ENCODE assay signal across 21 cellular contexts in the genomic region with DNA sequence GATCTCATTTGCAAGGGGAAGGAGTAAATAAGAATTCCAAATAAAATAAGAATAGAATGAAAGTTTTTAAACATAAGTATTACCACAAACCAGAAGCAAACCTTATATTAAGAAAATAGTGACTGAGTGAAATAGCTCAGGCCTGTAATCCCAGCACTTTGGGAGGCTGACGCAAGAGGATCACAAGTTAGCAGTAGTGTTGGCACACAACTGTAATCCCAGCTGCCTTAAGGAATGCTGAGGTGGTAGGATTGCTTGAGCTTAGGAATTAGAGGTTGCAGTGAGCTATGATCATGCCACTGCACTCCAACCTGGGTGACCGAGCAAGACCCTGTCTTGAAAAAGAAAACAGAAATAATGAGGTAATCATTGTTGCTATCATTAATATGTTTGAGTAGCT. TPM values are rescaled to one million over a fixed set of nuclear protein-coding genes. Genes with fewer than 3 reads are reported as not detected.
DNase-seq lines count a peak whose midpoint lies in the region; ATAC-seq and TF ChIP-seq lines count a peak whose summit lies in the region.
"Had no signal": no experiment of that assay in that cellular context is flagged by ENCODE, and none has a peak within 500 bp of the region (broad histone marks: within the 10 kb centered on the region; RNA-seq: fewer than 3 reads in every experiment).

No MANE protein-coding gene starts in this region.

- CTCF ChIA-PET in HEK293 (lab: Yijun Ruan, JAX) (interaction anchor here (0.6 kb wide), 1 partner anchor 16 kb away, joined by 3 read pairs; no protein-coding TSS in a partner anchor), MCF 10A (lab: Yijun Ruan, JAX) (interaction anchor here (1.0 kb wide), 1 partner anchor 234 kb away, joined by 3 read pairs; no protein-coding TSS in a partner anchor)

- DNase-seq in dedifferentiated amniotic fluid mesenchymal stem cell (ENCODE audit: extremely low spot score) (peak; percentile 13), retinal pigment epithelial cell (ENCODE audit: low read depth) (peak; percentile 98), 8988T (no peak), NCI-H1694 (lab: John Stamatoyannopoulos, UW) (no peak), MCF 10A (ENCODE audit: unreplicated experiment) (no peak)
- DNase-seq: activated B cell treated with CpG ODN at 0.5 μM for 24 hours; activated naive CD4-positive, alpha-beta T cell treated with anti-CD3 and anti-CD28 coated beads, Interleukin-2, amount 50 U/mL, for 16 hours; anterior cingulate cortex; C1 segment of cervical spinal cord; foreskin melanocyte; HFFc6; NCI-H2107; SHP77; stimulated activated CD4-positive, alpha-beta T cell treated with anti-CD3 and anti-CD28 coated beads, Interleukin-1b, Interleukin-23, amount 100 ng/mL, for 48 hours; SW 1271 had no signal

- no peak overlapping the region for H3K4me3 Mint-ChIP-seq in MCF 10A (ENCODE audit: unreplicated experiment)
- H3K4me3 Mint-ChIP-seq: activated B cell treated with CpG ODN at 0.5 μM for 24 hours; activated T-helper 1 cell treated with anti-CD3 and anti-CD28 coated beads, Interleukin-12 subunit alpha, Interleukin-12 subunit beta, Interleukin-2, Interleukin-4 antibody, amounts not matched to agents 30 ng/mL and 10 ng/mL and 1 ng/mL, durations not matched to agents 14 hours and 24 hours and 36 hours; dendritic cell treated with granulocyte-macrophage colony-stimulating factor and Interleukin-4, amounts not matched to agents 40 ng/mL and 50 ng/mL, for 4 days; HFFc6; IgD-negative memory B cell had no signal

- intact Hi-C loops in MCF 10A (cut with micrococcal nuclease): no loop called here

- 78 to 97% methylated on average over 2 of the region's 2 CpGs for WGBS in gastroesophageal sphincter (ENCODE audit: low coverage in 1 of 2), 2 donors

- POLR2A ChIA-PET in HEK293 (lab: Yijun Ruan, JAX) (no interaction called here), MCF 10A (lab: Yijun Ruan, JAX) (interaction anchor here (0.7 kb wide), 1 partner anchor 76 kb away, joined by 3 read pairs; no protein-coding TSS in a partner anchor)

- no peak for TF ChIP-seq POLR2A in gastroesophageal sphincter (IDR thresholded peaks at IDR 0.05)

- no peak for TF ChIP-seq CTCF in HEK293 (tag by site-specific recombination; IDR thresholded peaks at IDR 0.05)
- TF ChIP-seq CTCF in gastroesophageal sphincter (IDR thresholded peaks at IDR 0.05): no peak
- no peak for TF ChIP-seq CTCF in retinal pigment epithelial cell (conservative IDR thresholded peaks at IDR 0.05; ENCODE audit: low read depth, low read length)
- TF ChIP-seq CTCF in MCF 10A (IDR thresholded peaks at IDR 0.05; ENCODE audit: unreplicated experiment): no peak

- no peak overlapping the region for H3K27ac ChIP-seq in HEK293 (ENCODE audit: extremely low read depth, low read depth, low read length)
- H3K27ac ChIP-seq in gastroesophageal sphincter: no peak overlapping the region

- H3K36me3 Mint-ChIP-seq in MCF 10A (ENCODE audit: insufficient read depth, unreplicated experiment): peaks cover 22% of the 10 kb centered on the region

- H3K4me1 Mint-ChIP-seq in MCF 10A (ENCODE audit: insufficient read depth, unreplicated experiment): peaks cover 5% of the 10 kb centered on the region
- H3K4me1 Mint-ChIP-seq: activated B cell treated with CpG ODN at 0.5 μM for 24 hours, IgD-negative memory B cell had no signal

- TF ChIP-seq EP300 in gastroesophageal sphincter (IDR thresholded peaks at IDR 0.05): no peak

- H3K36me3 ChIP-seq in HEK293 (ENCODE audit: control insufficient read depth in 2 of 2, insufficient read depth in 1 of 2, low read length in 2 of 2) (peaks cover 21 to 26% of the 10 kb centered on the region in 2 experiments), gastroesophageal sphincter (peaks cover 0 to 46% of the 10 kb centered on the region in 2 donors)

- BruUV-seq in MCF 10A (replicated peaks; lab: Mats Ljungman, UMichigan): no TSS peak

- H3K27me3 ChIP-seq in gastroesophageal sphincter: no peaks in the 10 kb centered on the region

- no peaks in the 10 kb centered on the region for H3K9me3 ChIP-seq in HEK293 (ENCODE audit: control insufficient read depth, insufficient read depth, low read depth, low read length)
- H3K9me3 ChIP-seq in gastroesophageal sphincter: no peaks in the 10 kb centered on the region

- H3K4me1 ChIP-seq in HEK293 (ENCODE audit: control insufficient read depth, insufficient read depth, low read length): no peaks in the 10 kb centered on the region
- H3K4me1 ChIP-seq in gastroesophageal sphincter: no peaks in the 10 kb centered on the region

- no peaks in the 10 kb centered on the region for H3K27me3 Mint-ChIP-seq in MCF 10A (ENCODE audit: insufficient read depth, unreplicated experiment)
- H3K27me3 Mint-ChIP-seq: activated B cell treated with CpG ODN at 0.5 μM for 24 hours; dendritic cell treated with granulocyte-macrophage colony-stimulating factor and Interleukin-4, amounts not matched to agents 40 ng/mL and 50 ng/mL, for 4 days; IgD-negative memory B cell; progenitor cell of endocrine pancreas had no signal

- no peak overlapping the region for H3K4me3 ChIP-seq in HEK293 (ENCODE audit: low read depth, low read length)
- H3K4me3 ChIP-seq in gastroesophageal sphincter: no peak overlapping the region
- H3K4me3 ChIP-seq in retinal pigment epithelial cell (ENCODE audit: low read length): no peak overlapping the region

- ATAC-seq in gastroesophageal sphincter: peak; percentile 51

- no peak overlapping the region for H3K27ac Mint-ChIP-seq in MCF 10A (ENCODE audit: low read depth, unreplicated experiment)
- H3K27ac Mint-ChIP-seq: activated B cell treated with CpG ODN at 0.5 μM for 24 hours; activated T-helper 1 cell treated with anti-CD3 and anti-CD28 coated beads, Interleukin-12 subunit alpha, Interleukin-12 subunit beta, Interleukin-2, Interleukin-4 antibody, amounts not matched to agents 30 ng/mL and 10 ng/mL and 1 ng/mL, durations not matched to agents 14 hours and 24 hours and 36 hours; dendritic cell treated with granulocyte-macrophage colony-stimulating factor and Interleukin-4, amounts not matched to agents 40 ng/mL and 50 ng/mL, for 4 days; HFFc6; IgD-negative memory B cell; progenitor cell of endocrine pancreas had no signal

- H3K9me3 Mint-ChIP-seq in MCF 10A (ENCODE audit: unreplicated experiment): no peaks in the 10 kb centered on the region
- H3K9me3 Mint-ChIP-seq: activated B cell treated with CpG ODN at 0.5 μM for 24 hours; activated T-helper 1 cell treated with anti-CD3 and anti-CD28 coated beads, Interleukin-12 subunit alpha, Interleukin-12 subunit beta, Interleukin-2, Interleukin-4 antibody, amounts not matched to agents 30 ng/mL and 10 ng/mL and 1 ng/mL, durations not matched to agents 14 hours and 24 hours and 36 hours; dendritic cell treated with granulocyte-macrophage colony-stimulating factor and Interleukin-4, amounts not matched to agents 40 ng/mL and 50 ng/mL, for 4 days; HFFc6; IgD-negative memory B cell had no signal

TF ChIP-seq in HEK293, 187 proteins besides CTCF, POLR2A, EP300 and RAD21 (continues in another document):
- TF ChIP-seq, protein P1, sequence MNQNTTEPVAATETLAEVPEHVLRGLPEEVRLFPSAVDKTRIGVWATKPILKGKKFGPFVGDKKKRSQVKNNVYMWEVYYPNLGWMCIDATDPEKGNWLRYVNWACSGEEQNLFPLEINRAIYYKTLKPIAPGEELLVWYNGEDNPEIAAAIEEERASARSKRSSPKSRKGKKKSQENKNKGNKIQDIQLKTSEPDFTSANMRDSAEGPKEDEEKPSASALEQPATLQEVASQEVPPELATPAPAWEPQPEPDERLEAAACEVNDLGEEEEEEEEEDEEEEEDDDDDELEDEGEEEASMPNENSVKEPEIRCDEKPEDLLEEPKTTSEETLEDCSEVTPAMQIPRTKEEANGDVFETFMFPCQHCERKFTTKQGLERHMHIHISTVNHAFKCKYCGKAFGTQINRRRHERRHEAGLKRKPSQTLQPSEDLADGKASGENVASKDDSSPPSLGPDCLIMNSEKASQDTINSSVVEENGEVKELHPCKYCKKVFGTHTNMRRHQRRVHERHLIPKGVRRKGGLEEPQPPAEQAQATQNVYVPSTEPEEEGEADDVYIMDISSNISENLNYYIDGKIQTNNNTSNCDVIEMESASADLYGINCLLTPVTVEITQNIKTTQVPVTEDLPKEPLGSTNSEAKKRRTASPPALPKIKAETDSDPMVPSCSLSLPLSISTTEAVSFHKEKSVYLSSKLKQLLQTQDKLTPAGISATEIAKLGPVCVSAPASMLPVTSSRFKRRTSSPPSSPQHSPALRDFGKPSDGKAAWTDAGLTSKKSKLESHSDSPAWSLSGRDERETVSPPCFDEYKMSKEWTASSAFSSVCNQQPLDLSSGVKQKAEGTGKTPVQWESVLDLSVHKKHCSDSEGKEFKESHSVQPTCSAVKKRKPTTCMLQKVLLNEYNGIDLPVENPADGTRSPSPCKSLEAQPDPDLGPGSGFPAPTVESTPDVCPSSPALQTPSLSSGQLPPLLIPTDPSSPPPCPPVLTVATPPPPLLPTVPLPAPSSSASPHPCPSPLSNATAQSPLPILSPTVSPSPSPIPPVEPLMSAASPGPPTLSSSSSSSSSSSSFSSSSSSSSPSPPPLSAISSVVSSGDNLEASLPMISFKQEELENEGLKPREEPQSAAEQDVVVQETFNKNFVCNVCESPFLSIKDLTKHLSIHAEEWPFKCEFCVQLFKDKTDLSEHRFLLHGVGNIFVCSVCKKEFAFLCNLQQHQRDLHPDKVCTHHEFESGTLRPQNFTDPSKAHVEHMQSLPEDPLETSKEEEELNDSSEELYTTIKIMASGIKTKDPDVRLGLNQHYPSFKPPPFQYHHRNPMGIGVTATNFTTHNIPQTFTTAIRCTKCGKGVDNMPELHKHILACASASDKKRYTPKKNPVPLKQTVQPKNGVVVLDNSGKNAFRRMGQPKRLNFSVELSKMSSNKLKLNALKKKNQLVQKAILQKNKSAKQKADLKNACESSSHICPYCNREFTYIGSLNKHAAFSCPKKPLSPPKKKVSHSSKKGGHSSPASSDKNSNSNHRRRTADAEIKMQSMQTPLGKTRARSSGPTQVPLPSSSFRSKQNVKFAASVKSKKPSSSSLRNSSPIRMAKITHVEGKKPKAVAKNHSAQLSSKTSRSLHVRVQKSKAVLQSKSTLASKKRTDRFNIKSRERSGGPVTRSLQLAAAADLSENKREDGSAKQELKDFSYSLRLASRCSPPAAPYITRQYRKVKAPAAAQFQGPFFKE (tag by site-specific recombination; IDR thresholded peaks at IDR 0.05; ENCODE audit: borderline replicate concordance): no peak
- TF ChIP-seq ZNF121 (tag by site-specific recombination; IDR thresholded peaks at IDR 0.05) (no peak), SP2 (tag by site-specific recombination; IDR thresholded peaks at IDR 0.05) (no peak), ZNF830 (tag by site-specific recombination; IDR thresholded peaks at IDR 0.05; ENCODE audit: low read depth) (no peak), ZSCAN23 (tag by site-specific recombination; IDR thresholded peaks at IDR 0.05) (no peak), ZNF843 (tag by site-specific recombination; IDR thresholded peaks at IDR 0.05) (no peak)

RNA-seq across cellular contexts. Expression of a gene that starts 47.0 kb away (rescaled TPM):
- 100 to 1,000 TPM in 2 of 4 donors, 10 to 100 TPM in 2; 77.3 to 172 (median 112) TPM for total RNA-seq in gastroesophageal sphincter
- 24.9 and 31.8 TPM in 2 replicates for total RNA-seq in MCF 10A (2022)

Comparison
In these comparisons a context has a peak if more than half of its experiments do, and no peak if none do; other contexts are left out.
1. DNase-seq: peak in dedifferentiated amniotic fluid mesenchymal stem cell (single experiment) and retinal pigment epithelial cell (single experiment); none in 8988T (single experiment), NCI-H1694 (single experiment) and MCF 10A (single experiment).